ENCODE assay signal across 1 cellular context in the genomic region with DNA sequence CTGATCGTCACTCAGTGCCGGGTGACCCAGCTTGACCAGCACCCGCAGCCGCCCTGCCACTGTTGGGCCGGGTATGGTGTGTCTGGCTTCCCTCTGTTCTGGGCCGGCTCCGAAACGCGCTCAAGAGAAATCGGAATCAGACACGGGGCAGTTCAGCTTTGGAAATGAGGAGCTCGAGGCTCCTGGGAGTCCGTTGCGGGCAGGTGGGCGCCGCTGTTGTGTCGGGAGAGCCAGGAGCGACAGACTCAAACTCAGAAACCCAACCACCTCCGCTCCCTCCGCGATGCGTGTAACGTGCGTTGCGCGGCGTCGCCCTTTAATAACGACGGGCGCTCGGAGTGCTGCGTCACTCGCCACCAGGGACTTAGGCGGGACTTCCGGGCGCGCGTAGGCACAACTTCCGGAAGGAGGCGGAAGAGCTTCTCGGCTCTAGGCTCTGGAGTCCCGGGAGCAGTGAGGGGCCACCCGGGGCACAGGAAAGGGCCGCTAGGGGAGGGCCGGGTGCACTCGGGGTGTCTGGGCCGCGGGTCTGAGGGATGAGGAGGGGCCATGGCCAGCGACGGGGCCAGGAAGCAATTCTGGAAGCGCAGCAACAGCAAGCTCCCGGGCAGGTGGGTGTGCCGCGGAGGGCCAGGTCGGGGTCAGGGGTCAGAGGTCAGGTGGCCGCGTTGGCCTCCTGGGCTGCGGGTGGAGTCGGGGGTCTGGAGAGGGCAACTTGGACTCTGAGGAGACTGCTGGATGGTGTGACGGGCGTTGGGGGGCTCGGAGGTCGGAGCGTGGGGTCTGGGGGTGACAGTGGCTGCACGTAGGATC.
TF ChIP-seq lines count a peak whose summit lies in the region.

A gene with protein sequence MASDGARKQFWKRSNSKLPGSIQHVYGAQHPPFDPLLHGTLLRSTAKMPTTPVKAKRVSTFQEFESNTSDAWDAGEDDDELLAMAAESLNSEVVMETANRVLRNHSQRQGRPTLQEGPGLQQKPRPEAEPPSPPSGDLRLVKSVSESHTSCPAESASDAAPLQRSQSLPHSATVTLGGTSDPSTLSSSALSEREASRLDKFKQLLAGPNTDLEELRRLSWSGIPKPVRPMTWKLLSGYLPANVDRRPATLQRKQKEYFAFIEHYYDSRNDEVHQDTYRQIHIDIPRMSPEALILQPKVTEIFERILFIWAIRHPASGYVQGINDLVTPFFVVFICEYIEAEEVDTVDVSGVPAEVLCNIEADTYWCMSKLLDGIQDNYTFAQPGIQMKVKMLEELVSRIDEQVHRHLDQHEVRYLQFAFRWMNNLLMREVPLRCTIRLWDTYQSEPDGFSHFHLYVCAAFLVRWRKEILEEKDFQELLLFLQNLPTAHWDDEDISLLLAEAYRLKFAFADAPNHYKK (plus strand): TSS at position 413 of the 813 bp plus-strand sequence. CDS start 137 bp downstream, at position 550.

TF ChIP-seq in HepG2, 621 proteins besides CTCF, POLR2A, EP300 and RAD21 (continued from another document and continues in another):
- TF ChIP-seq, protein P1, sequence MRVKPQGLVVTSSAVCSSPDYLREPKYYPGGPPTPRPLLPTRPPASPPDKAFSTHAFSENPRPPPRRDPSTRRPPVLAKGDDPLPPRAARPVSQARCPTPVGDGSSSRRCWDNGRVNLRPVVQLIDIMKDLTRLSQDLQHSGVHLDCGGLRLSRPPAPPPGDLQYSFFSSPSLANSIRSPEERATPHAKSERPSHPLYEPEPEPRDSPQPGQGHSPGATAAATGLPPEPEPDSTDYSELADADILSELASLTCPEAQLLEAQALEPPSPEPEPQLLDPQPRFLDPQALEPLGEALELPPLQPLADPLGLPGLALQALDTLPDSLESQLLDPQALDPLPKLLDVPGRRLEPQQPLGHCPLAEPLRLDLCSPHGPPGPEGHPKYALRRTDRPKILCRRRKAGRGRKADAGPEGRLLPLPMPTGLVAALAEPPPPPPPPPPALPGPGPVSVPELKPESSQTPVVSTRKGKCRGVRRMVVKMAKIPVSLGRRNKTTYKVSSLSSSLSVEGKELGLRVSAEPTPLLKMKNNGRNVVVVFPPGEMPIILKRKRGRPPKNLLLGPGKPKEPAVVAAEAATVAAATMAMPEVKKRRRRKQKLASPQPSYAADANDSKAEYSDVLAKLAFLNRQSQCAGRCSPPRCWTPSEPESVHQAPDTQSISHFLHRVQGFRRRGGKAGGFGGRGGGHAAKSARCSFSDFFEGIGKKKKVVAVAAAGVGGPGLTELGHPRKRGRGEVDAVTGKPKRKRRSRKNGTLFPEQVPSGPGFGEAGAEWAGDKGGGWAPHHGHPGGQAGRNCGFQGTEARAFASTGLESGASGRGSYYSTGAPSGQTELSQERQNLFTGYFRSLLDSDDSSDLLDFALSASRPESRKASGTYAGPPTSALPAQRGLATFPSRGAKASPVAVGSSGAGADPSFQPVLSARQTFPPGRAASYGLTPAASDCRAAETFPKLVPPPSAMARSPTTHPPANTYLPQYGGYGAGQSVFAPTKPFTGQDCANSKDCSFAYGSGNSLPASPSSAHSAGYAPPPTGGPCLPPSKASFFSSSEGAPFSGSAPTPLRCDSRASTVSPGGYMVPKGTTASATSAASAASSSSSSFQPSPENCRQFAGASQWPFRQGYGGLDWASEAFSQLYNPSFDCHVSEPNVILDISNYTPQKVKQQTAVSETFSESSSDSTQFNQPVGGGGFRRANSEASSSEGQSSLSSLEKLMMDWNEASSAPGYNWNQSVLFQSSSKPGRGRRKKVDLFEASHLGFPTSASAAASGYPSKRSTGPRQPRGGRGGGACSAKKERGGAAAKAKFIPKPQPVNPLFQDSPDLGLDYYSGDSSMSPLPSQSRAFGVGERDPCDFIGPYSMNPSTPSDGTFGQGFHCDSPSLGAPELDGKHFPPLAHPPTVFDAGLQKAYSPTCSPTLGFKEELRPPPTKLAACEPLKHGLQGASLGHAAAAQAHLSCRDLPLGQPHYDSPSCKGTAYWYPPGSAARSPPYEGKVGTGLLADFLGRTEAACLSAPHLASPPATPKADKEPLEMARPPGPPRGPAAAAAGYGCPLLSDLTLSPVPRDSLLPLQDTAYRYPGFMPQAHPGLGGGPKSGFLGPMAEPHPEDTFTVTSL (CRISPR knock-in tag; IDR thresholded peaks at IDR 0.05; ENCODE audit: borderline replicate concordance), result no peak
- TF ChIP-seq ZNF572 (CRISPR knock-in tag; IDR thresholded peaks at IDR 0.05), result 0 out of 2 replicates have a peak, but pooled peaks have one; percentile 23
- TF ChIP-seq, protein P2, sequence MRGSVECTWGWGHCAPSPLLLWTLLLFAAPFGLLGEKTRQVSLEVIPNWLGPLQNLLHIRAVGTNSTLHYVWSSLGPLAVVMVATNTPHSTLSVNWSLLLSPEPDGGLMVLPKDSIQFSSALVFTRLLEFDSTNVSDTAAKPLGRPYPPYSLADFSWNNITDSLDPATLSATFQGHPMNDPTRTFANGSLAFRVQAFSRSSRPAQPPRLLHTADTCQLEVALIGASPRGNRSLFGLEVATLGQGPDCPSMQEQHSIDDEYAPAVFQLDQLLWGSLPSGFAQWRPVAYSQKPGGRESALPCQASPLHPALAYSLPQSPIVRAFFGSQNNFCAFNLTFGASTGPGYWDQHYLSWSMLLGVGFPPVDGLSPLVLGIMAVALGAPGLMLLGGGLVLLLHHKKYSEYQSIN (CRISPR knock-in tag; IDR thresholded peaks at IDR 0.05; ENCODE audit: borderline replicate concordance), result no peak
- no peak for TF ChIP-seq KDM6A (CRISPR knock-in tag; IDR thresholded peaks at IDR 0.05; ENCODE audit: low read depth)
- TF ChIP-seq CREM (IDR thresholded peaks at IDR 0.05), result peak; percentile 99
- peak; percentile 92 for TF ChIP-seq CREM (CRISPR knock-in tag; IDR thresholded peaks at IDR 0.05)
- TF ChIP-seq ZNF451 (CRISPR knock-in tag; IDR thresholded peaks at IDR 0.05), result no peak; the same call in 1 of the 2 replicates
- no peak for TF ChIP-seq FOXA1 (IDR thresholded peaks at IDR 0.05)
- TF ChIP-seq FOXA1 (CRISPR knock-in tag; IDR thresholded peaks at IDR 0.05), result no peak; the same call in 1 of the 2 replicates
- TF ChIP-seq ONECUT2 (CRISPR knock-in tag; IDR thresholded peaks at IDR 0.05), result no peak
- TF ChIP-seq POLR2AphosphoS5 (IDR thresholded peaks at IDR 0.05; ENCODE audit: low read depth, low read length), result peak; percentile 98
- TF ChIP-seq LCORL (IDR thresholded peaks at IDR 0.05), result no peak
- TF ChIP-seq LCORL (CRISPR knock-in tag; IDR thresholded peaks at IDR 0.05), result peak; percentile 68
- no peak for TF ChIP-seq ZNF569 (CRISPR knock-in tag; IDR thresholded peaks at IDR 0.05; ENCODE audit: borderline replicate concordance)
- peak; percentile 75; the same call in 1 of the 2 replicates for TF ChIP-seq RELA (CRISPR knock-in tag; IDR thresholded peaks at IDR 0.05)
- peak; percentile 62; the same call in 1 of the 2 replicates for TF ChIP-seq ZSCAN9 (CRISPR knock-in tag; IDR thresholded peaks at IDR 0.05; ENCODE audit: borderline replicate concordance)
- TF ChIP-seq KDM1A (CRISPR knock-in tag; IDR thresholded peaks at IDR 0.05), result no peak
- TF ChIP-seq, protein P3, sequence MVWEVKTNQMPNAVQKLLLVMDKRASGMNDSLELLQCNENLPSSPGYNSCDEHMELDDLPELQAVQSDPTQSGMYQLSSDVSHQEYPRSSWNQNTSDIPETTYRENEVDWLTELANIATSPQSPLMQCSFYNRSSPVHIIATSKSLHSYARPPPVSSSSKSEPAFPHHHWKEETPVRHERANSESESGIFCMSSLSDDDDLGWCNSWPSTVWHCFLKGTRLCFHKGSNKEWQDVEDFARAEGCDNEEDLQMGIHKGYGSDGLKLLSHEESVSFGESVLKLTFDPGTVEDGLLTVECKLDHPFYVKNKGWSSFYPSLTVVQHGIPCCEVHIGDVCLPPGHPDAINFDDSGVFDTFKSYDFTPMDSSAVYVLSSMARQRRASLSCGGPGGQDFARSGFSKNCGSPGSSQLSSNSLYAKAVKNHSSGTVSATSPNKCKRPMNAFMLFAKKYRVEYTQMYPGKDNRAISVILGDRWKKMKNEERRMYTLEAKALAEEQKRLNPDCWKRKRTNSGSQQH (CRISPR knock-in tag; IDR thresholded peaks at IDR 0.05; ENCODE audit: low read depth), result peak; percentile 77
- TF ChIP-seq ZNF775 (CRISPR knock-in tag; IDR thresholded peaks at IDR 0.05; ENCODE audit: borderline replicate concordance), result peak; percentile 41; the same call in 1 of the 2 replicates
- no peak for TF ChIP-seq SMARCC2 (IDR thresholded peaks at IDR 0.05)
- 0 out of 2 replicates have a peak, but pooled peaks have one; percentile 31 for TF ChIP-seq GTF3A (CRISPR knock-in tag; conservative IDR thresholded peaks at IDR 0.05)
- no peak for TF ChIP-seq FOXM1 (CRISPR knock-in tag; IDR thresholded peaks at IDR 0.05)
- no peak for TF ChIP-seq ATF7 (IDR thresholded peaks at IDR 0.05)
- no peak for TF ChIP-seq ATF7 (CRISPR knock-in tag; IDR thresholded peaks at IDR 0.05)
- TF ChIP-seq, protein P4, sequence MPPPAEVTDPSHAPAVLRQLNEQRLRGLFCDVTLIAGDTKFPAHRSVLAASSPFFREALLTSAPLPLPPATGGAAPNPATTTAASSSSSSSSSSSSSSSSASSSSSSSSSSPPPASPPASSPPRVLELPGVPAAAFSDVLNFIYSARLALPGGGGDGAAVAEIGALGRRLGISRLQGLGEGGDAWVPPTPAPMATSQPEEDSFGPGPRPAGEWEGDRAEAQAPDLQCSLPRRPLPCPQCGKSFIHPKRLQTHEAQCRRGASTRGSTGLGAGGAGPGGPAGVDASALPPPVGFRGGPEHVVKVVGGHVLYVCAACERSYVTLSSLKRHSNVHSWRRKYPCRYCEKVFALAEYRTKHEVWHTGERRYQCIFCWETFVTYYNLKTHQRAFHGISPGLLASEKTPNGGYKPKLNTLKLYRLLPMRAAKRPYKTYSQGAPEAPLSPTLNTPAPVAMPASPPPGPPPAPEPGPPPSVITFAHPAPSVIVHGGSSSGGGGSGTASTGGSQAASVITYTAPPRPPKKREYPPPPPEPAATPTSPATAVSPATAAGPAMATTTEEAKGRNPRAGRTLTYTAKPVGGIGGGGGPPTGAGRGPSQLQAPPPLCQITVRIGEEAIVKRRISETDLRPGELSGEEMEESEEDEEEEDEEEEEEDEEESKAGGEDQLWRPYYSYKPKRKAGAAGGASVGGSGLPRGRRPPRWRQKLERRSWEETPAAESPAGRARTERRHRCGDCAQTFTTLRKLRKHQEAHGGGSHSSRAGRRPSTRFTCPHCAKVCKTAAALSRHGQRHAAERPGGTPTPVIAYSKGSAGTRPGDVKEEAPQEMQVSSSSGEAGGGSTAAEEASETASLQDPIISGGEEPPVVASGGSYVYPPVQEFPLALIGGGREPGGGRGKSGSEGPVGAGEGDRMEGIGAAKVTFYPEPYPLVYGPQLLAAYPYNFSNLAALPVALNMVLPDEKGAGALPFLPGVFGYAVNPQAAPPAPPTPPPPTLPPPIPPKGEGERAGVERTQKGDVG (CRISPR knock-in tag; IDR thresholded peaks at IDR 0.05; ENCODE audit: borderline replicate concordance), result no peak
- peak; percentile 78 for TF ChIP-seq ZSCAN25 (CRISPR knock-in tag; IDR thresholded peaks at IDR 0.05)
- no peak for TF ChIP-seq ADNP (CRISPR knock-in tag; IDR thresholded peaks at IDR 0.05)
- TF ChIP-seq TAF15 (IDR thresholded peaks at IDR 0.05; ENCODE audit: low read depth, low read length, poor library complexity, severe bottlenecking), result no peak
- peak; percentile 46 for TF ChIP-seq SOX5 (CRISPR knock-in tag; IDR thresholded peaks at IDR 0.05; ENCODE audit: borderline replicate concordance)
- TF ChIP-seq, protein P5, sequence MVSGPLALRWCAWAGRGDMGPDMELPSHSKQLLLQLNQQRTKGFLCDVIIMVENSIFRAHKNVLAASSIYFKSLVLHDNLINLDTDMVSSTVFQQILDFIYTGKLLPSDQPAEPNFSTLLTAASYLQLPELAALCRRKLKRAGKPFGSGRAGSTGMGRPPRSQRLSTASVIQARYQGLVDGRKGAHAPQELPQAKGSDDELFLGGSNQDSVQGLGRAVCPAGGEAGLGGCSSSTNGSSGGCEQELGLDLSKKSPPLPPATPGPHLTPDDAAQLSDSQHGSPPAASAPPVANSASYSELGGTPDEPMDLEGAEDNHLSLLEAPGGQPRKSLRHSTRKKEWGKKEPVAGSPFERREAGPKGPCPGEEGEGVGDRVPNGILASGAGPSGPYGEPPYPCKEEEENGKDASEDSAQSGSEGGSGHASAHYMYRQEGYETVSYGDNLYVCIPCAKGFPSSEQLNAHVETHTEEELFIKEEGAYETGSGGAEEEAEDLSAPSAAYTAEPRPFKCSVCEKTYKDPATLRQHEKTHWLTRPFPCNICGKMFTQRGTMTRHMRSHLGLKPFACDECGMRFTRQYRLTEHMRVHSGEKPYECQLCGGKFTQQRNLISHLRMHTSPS (CRISPR knock-in tag; IDR thresholded peaks at IDR 0.05; ENCODE audit: low read depth), result peak; percentile 35; the same call in 1 of the 2 replicates
- 0 out of 2 replicates have a peak, but pooled peaks have one; percentile 77 for TF ChIP-seq ZNF776 (CRISPR knock-in tag; IDR thresholded peaks at IDR 0.05)
- TF ChIP-seq, protein P6, sequence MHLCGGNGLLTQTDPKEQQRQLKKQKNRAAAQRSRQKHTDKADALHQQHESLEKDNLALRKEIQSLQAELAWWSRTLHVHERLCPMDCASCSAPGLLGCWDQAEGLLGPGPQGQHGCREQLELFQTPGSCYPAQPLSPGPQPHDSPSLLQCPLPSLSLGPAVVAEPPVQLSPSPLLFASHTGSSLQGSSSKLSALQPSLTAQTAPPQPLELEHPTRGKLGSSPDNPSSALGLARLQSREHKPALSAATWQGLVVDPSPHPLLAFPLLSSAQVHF (CRISPR knock-in tag; IDR thresholded peaks at IDR 0.05), result peak; percentile 80
- TF ChIP-seq, protein P7, sequence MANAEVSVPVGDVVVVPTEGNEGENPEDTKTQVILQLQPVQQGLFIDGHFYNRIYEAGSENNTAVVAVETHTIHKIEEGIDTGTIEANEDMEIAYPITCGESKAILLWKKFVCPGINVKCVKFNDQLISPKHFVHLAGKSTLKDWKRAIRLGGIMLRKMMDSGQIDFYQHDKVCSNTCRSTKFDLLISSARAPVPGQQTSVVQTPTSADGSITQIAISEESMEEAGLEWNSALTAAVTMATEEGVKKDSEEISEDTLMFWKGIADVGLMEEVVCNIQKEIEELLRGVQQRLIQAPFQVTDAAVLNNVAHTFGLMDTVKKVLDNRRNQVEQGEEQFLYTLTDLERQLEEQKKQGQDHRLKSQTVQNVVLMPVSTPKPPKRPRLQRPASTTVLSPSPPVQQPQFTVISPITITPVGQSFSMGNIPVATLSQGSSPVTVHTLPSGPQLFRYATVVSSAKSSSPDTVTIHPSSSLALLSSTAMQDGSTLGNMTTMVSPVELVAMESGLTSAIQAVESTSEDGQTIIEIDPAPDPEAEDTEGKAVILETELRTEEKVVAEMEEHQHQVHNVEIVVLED (CRISPR knock-in tag; IDR thresholded peaks at IDR 0.05; ENCODE audit: borderline replicate concordance), result peak; percentile 99
